10 cellular contexts compared by ENCODE assay signal in genomic region chr20:3430376-3431069, GRCh38. TPM values are rescaled to one million over a fixed set of nuclear protein-coding genes. Genes with fewer than 3 reads are reported as not detected.
A peak's percentile ranks its signal among the peaks of the same experiment; 100 is the strongest.
DNase-seq lines count a peak whose midpoint lies in the region; ATAC-seq and TF ChIP-seq lines count a peak whose summit lies in the region.
"Had no signal": no experiment of that assay in that cellular context is flagged by ENCODE, and none has a peak within 500 bp of the region (broad histone marks: within the 10 kb centered on the region; RNA-seq: fewer than 3 reads in every experiment).

No MANE protein-coding gene starts in this region.

- ATAC-seq in GM21423 (IDR thresholded peaks at IDR 0.05; ENCODE audit: unreplicated experiment) (peak; percentile 75), HG03469 (IDR thresholded peaks at IDR 0.05; ENCODE audit: unreplicated experiment) (peak; percentile 65)

- H3K4me3 ChIP-seq in GM12865 (ENCODE audit: low read depth, low read length) (no peak overlapping the region), SJCRH30 (no peak overlapping the region)

- H3K27ac ChIP-seq in SJCRH30 = no peak overlapping the region
- H3K27ac ChIP-seq: epithelial cell of prostate had no signal

- H3K4me3 Mint-ChIP-seq in chondrocyte (ENCODE audit: unreplicated experiment) = no peak overlapping the region
- H3K4me3 Mint-ChIP-seq: activated T-cell treated with anti-CD3 and anti-CD28 coated beads, Interleukin-2, amount 50 U/mL, for 24 hours had no signal

- no peaks in the 10 kb centered on the region for H3K9me3 Mint-ChIP-seq in chondrocyte (ENCODE audit: low read depth)
- H3K9me3 Mint-ChIP-seq: activated T-cell treated with anti-CD3 and anti-CD28 coated beads, Interleukin-2, amount 50 U/mL, for 24 hours had no signal

- H3K36me3 Mint-ChIP-seq in chondrocyte (ENCODE audit: low read depth) = no peaks in the 10 kb centered on the region

- DNase-seq in GM12865 (ENCODE audit: low read depth) (peak; percentile 79), chondrocyte (ENCODE audit: low spot score) (no peak), NCI-H1694 treated with DMSO at 0.1 percent for 48 hours (lab: John Stamatoyannopoulos, UW) (no peak), T-helper 2 cell (no peak), SJCRH30 (no peak)
- no peak for DNase-seq in stimulated activated CD4-positive, alpha-beta T cell treated with anti-CD3 and anti-CD28 coated beads, Interleukin-15, amount 100 ng/mL, for 24 hours
- DNase-seq: activated T-cell treated with anti-CD3 and anti-CD28 coated beads, Interleukin-2, amount 50 U/mL, for 24 hours had no signal

- H3K27me3 ChIP-seq in SJCRH30 = no peaks in the 10 kb centered on the region; the same call in 1 of the 2 replicates

- H3K27ac Mint-ChIP-seq in chondrocyte (ENCODE audit: unreplicated experiment) = peak overlapping the region; percentile 27
- H3K27ac Mint-ChIP-seq: activated T-cell treated with anti-CD3 and anti-CD28 coated beads, Interleukin-2, amount 50 U/mL, for 24 hours had no signal

- TF ChIP-seq CTCF in GM12865 (IDR thresholded peaks at IDR 0.05; ENCODE audit: insufficient read depth, low read depth, low read length, missing control alignments) (no peak), chondrocyte (IDR thresholded peaks at IDR 0.05) (no peak)

- H3K4me1 ChIP-seq in SJCRH30 = no peaks in the 10 kb centered on the region

- H3K27me3 Mint-ChIP-seq in chondrocyte (ENCODE audit: low read depth) = peaks cover 1% of the 10 kb centered on the region

- H3K4me1 Mint-ChIP-seq in chondrocyte (ENCODE audit: low read depth) = peaks cover 4% of the 10 kb centered on the region

- H3K36me3 ChIP-seq in SJCRH30 = no peaks in the 10 kb centered on the region

- no peaks in the 10 kb centered on the region for H3K9me3 ChIP-seq in SJCRH30 (replicated peaks)

RNA-seq across cellular contexts. Expression of gene DNAAF9, which starts 23.1 kb away (rescaled TPM):
- total RNA-seq in chondrocyte = 14.8 to 17.8 TPM (median 16.8 TPM) in 3 replicates
- total RNA-seq in SJCRH30 (2014; rRNA removed; shearing (Covaris generic)) = 10.7 and 11.0 TPM in 2 replicates

RNA-seq across cellular contexts. Expression of gene ATRN, which starts 40.3 kb away (rescaled TPM):
- total RNA-seq in chondrocyte = 52.0 to 55.1 TPM (median 52.8 TPM) in 3 replicates
- 27.0 and 27.9 TPM in 2 replicates for total RNA-seq in SJCRH30 (2014; rRNA removed; shearing (Covaris generic))
